1 cellular context compared by ENCODE assay signal in genomic region chr4:139849219-139849618, GRCh38.
TF ChIP-seq lines count a peak whose summit lies in the region.

No MANE protein-coding gene starts in this region.

TF ChIP-seq in GM23338, 12 proteins besides CTCF, POLR2A, EP300 and RAD21 (continued from another document):
- TF ChIP-seq ZNF462 (CRISPR knock-in tag; IDR thresholded peaks at IDR 0.05), result no peak
- no peak for TF ChIP-seq ETS1 (IDR thresholded peaks at IDR 0.05)
